Comparison of ENCODE assay signal across 12 cellular contexts in the genomic region with DNA sequence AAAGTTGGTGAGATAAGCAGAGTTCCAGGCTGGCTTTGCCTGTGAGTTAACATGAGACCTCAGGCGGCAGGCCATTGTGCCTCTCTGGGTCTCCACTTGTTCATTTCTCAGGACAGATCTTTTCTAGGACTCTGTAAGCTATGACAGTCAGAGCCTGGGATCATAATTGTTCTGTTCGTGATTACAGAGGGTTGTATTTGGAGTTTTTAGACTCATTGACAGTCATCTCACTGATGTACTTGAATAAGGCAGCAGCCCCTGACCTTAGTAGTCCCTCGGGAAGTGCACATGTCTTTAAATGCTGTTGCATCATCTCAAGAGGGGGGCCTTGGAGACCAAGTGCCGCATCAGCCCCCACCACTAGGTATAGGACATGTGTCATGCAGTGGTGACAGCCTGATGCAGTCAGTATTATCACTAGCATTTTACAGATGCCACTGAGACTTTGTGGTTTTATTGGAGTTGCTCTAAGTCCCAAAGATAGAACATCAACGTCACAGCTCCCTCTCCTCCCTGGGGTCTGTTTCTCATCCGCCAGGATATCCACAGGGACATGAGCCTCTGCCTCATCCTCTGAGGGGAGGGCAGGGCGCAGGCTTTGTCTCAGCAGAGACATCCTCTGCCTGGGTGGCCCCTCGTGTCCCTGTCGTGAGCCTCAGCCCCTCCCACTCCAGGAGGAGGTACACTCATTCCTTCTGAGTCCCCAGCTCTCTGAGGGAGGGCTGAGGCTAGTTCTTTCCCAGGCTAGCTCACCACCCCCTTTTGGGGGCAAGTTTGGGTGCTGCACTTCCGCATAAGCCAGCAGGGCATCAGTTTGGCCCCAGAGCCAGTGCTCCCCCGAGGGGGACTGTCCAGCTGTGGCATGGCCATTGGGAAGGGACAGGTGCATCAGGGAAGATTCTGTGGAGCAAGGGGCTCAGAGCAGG. TPM values are rescaled to one million over a fixed set of nuclear protein-coding genes. Genes with fewer than 3 reads are reported as not detected.
DNase-seq lines count a peak whose midpoint lies in the region; ATAC-seq and TF ChIP-seq lines count a peak whose summit lies in the region.
"Had no signal": no experiment of that assay in that cellular context is flagged by ENCODE, and none has a peak within 500 bp of the region (broad histone marks: within the 10 kb centered on the region; RNA-seq: fewer than 3 reads in every experiment).

No MANE protein-coding gene starts in this region.

- H3K27me3 ChIP-seq in sigmoid colon, result no peaks in the 10 kb centered on the region
- no peaks in the 10 kb centered on the region for H3K27me3 ChIP-seq in CD4-positive, alpha-beta T cell (ENCODE audit: control insufficient read depth, insufficient read depth, low read length)

- H3K4me1 ChIP-seq in sigmoid colon, result peaks cover 0 to 14% (median 4%) of the 10 kb centered on the region in 4 donors
- H3K4me1 ChIP-seq: Caco-2 had no signal

- no peak overlapping the region for H3K27ac Mint-ChIP-seq in activated CD4-positive, alpha-beta T cell treated with anti-CD3 and anti-CD28 coated beads, Interleukin-2, amount 10 ng/mL, durations not matched to agents 7 days and 5 days
- H3K27ac Mint-ChIP-seq in CD4-positive, alpha-beta T cell, result no peak overlapping the region
- H3K27ac Mint-ChIP-seq: IgD-negative memory B cell, naive B cell had no signal

- H3K4me1 Mint-ChIP-seq in activated CD4-positive, alpha-beta T cell treated with anti-CD3 and anti-CD28 coated beads, Interleukin-2, amount 10 ng/mL, durations not matched to agents 7 days and 5 days, result no peaks in the 10 kb centered on the region
- H3K4me1 Mint-ChIP-seq in CD4-positive, alpha-beta T cell (ENCODE audit: low read depth), result no peaks in the 10 kb centered on the region
- H3K4me1 Mint-ChIP-seq: IgD-negative memory B cell, naive B cell had no signal

- TF ChIP-seq EP300 in sigmoid colon (IDR thresholded peaks at IDR 0.05), result no peak

- no peak for TF ChIP-seq POLR2A in sigmoid colon (IDR thresholded peaks at IDR 0.05)

- no peak overlapping the region for H3K9ac ChIP-seq in SK-N-MC (ENCODE audit: insufficient read length)

- H3K36me3 ChIP-seq in SK-N-MC (ENCODE audit: insufficient read depth, low read length) (no peaks in the 10 kb centered on the region), sigmoid colon (no peaks in the 10 kb centered on the region)

- intact Hi-C loops in sigmoid colon (cut with DNase I), result no loop called here
- intact Hi-C loops in CD4-positive, alpha-beta T cell (cut with DNase I, micrococcal nuclease), result no loop called here

- DNase-seq in ELF-1 (ENCODE audit: low read depth, low spot score) (peak; percentile 22), SK-N-MC (ENCODE audit: low read depth, low spot score) (no peak), fibroblast of villous mesenchyme (ENCODE audit: low read depth) (peak; percentile 88), sigmoid colon (peak; percentile 49), DMS114 treated with DMSO at 0.1 percent for 48 hours (lab: John Stamatoyannopoulos, UW; ENCODE audit: unreplicated experiment) (no peak)
- no peak for DNase-seq in activated CD4-positive, alpha-beta T cell treated with anti-CD3 and anti-CD28 coated beads, Interleukin-2, amount 10 ng/mL, durations not matched to agents 7 days and 5 days
- no peak for DNase-seq in CD4-positive, alpha-beta T cell
- DNase-seq: naive B cell, NCI-H1694 treated with DMSO at 0.1 percent for 48 hours had no signal

- H3K27ac ChIP-seq in SK-N-MC (peak overlapping the region; percentile 10; the same call in 1 of the 2 replicates), sigmoid colon (no peak overlapping the region)
- H3K27ac ChIP-seq in CD4-positive, alpha-beta T cell (ENCODE audit: low read depth, low read length), result no peak overlapping the region

- 73 to 74% methylated on average over 11 of the region's 11 CpGs for WGBS in sigmoid colon, 2 donors

- CTCF ChIA-PET in activated CD4-positive, alpha-beta T cell treated with anti-CD3 and anti-CD28 coated beads, Interleukin-2, amount 10 ng/mL, durations not matched to agents 7 days and 5 days (lab: Charles Lee), result no interaction called here
- CTCF ChIA-PET in CD4-positive, alpha-beta T cell (lab: Charles Lee), result no interaction called here

- POLR2A ChIA-PET in activated CD4-positive, alpha-beta T cell treated with anti-CD3 and anti-CD28 coated beads, Interleukin-2, amount 10 ng/mL, durations not matched to agents 7 days and 5 days (lab: Charles Lee), result no interaction called here
- POLR2A ChIA-PET in CD4-positive, alpha-beta T cell (lab: Charles Lee), result no interaction called here

- no peak overlapping the region for H3K4me3 Mint-ChIP-seq in activated CD4-positive, alpha-beta T cell treated with anti-CD3 and anti-CD28 coated beads, Interleukin-2, amount 10 ng/mL, durations not matched to agents 7 days and 5 days
- H3K4me3 Mint-ChIP-seq in CD4-positive, alpha-beta T cell, result no peak overlapping the region
- H3K4me3 Mint-ChIP-seq: IgD-negative memory B cell, naive B cell had no signal

- H3K36me3 Mint-ChIP-seq in activated CD4-positive, alpha-beta T cell treated with anti-CD3 and anti-CD28 coated beads, Interleukin-2, amount 10 ng/mL, durations not matched to agents 7 days and 5 days (ENCODE audit: low read depth), result no peaks in the 10 kb centered on the region
- no peaks in the 10 kb centered on the region for H3K36me3 Mint-ChIP-seq in CD4-positive, alpha-beta T cell (ENCODE audit: low read depth)
- H3K36me3 Mint-ChIP-seq: IgD-negative memory B cell, naive B cell had no signal

- TF ChIP-seq CTCF in fibroblast of villous mesenchyme (IDR thresholded peaks at IDR 0.05; ENCODE audit: insufficient read depth, low read depth, low read length), result no peak
- no peak for TF ChIP-seq CTCF in sigmoid colon (IDR thresholded peaks at IDR 0.05)
- TF ChIP-seq CTCF in CD4-positive, alpha-beta T cell (IDR thresholded peaks at IDR 0.05), result no peak

- no peak for ATAC-seq in GM21619 (IDR thresholded peaks at IDR 0.05; ENCODE audit: unreplicated experiment)
- ATAC-seq in CD4-positive, alpha-beta T cell (ENCODE audit: poor library complexity), result no peak

- no peaks in the 10 kb centered on the region for H3K9me3 Mint-ChIP-seq in activated CD4-positive, alpha-beta T cell treated with anti-CD3 and anti-CD28 coated beads, Interleukin-2, amount 10 ng/mL, durations not matched to agents 7 days and 5 days
- H3K9me3 Mint-ChIP-seq in CD4-positive, alpha-beta T cell, result no peaks in the 10 kb centered on the region

- H3K9me3 ChIP-seq in SK-N-MC (ENCODE audit: low read depth, low read length), result no peaks in the 10 kb centered on the region
- H3K9me3 ChIP-seq in sigmoid colon, result no peaks in the 10 kb centered on the region
- H3K9me3 ChIP-seq in CD4-positive, alpha-beta T cell (ENCODE audit: control insufficient read depth, low read length), result no peaks in the 10 kb centered on the region
- H3K9me3 ChIP-seq: Caco-2 had no signal

- H3K4me3 ChIP-seq in SK-N-MC (no peak overlapping the region), fibroblast of villous mesenchyme (ENCODE audit: low read depth, low read length) (no peak overlapping the region), sigmoid colon (no peak overlapping the region)

- peaks cover 12% of the 10 kb centered on the region for H3K27me3 Mint-ChIP-seq in activated CD4-positive, alpha-beta T cell treated with anti-CD3 and anti-CD28 coated beads, Interleukin-2, amount 10 ng/mL, durations not matched to agents 7 days and 5 days
- peaks cover 9% of the 10 kb centered on the region for H3K27me3 Mint-ChIP-seq in CD4-positive, alpha-beta T cell

RNA-seq across cellular contexts. Expression of gene GLI2, which starts 14.1 kb away (rescaled TPM):
- 22.5 and 28.3 TPM in 2 replicates for total RNA-seq in fibroblast of villous mesenchyme
- 1 to 10 TPM; 2.1 to 6.4 (median 2.9) TPM for total RNA-seq in sigmoid colon
- polyA plus RNA-seq in sigmoid colon, result under 1 TPM; 0.23 to 0.76 (median 0.60) TPM
- under 1 TPM; 0.07 to 0.12 TPM for total RNA-seq in activated CD4-positive, alpha-beta T cell treated with anti-CD3 and anti-CD28 coated beads, Interleukin-2, amount 10 ng/mL, durations not matched to agents 7 days and 5 days
- total RNA-seq in CD4-positive, alpha-beta T cell, result not detected
- polyA plus RNA-seq: IgD-negative memory B cell had no signal

Comparison
In these comparisons a context has a peak if more than half of its experiments do, and no peak if none do; other contexts are left out.
1. DNase-seq: peak in ELF-1 (single experiment), fibroblast of villous mesenchyme (single experiment) and sigmoid colon (single experiment); none in SK-N-MC (single experiment), DMS114 treated with DMSO at 0.1 percent for 48 hours (single experiment), activated CD4-positive, alpha-beta T cell treated with anti-CD3 and anti-CD28 coated beads, Interleukin-2, amount 10 ng/mL, durations not matched to agents 7 days and 5 days (single experiment) and CD4-positive, alpha-beta T cell (0 of 10).